Comparison of ENCODE assay signal across 8 cellular contexts in the genomic region with DNA sequence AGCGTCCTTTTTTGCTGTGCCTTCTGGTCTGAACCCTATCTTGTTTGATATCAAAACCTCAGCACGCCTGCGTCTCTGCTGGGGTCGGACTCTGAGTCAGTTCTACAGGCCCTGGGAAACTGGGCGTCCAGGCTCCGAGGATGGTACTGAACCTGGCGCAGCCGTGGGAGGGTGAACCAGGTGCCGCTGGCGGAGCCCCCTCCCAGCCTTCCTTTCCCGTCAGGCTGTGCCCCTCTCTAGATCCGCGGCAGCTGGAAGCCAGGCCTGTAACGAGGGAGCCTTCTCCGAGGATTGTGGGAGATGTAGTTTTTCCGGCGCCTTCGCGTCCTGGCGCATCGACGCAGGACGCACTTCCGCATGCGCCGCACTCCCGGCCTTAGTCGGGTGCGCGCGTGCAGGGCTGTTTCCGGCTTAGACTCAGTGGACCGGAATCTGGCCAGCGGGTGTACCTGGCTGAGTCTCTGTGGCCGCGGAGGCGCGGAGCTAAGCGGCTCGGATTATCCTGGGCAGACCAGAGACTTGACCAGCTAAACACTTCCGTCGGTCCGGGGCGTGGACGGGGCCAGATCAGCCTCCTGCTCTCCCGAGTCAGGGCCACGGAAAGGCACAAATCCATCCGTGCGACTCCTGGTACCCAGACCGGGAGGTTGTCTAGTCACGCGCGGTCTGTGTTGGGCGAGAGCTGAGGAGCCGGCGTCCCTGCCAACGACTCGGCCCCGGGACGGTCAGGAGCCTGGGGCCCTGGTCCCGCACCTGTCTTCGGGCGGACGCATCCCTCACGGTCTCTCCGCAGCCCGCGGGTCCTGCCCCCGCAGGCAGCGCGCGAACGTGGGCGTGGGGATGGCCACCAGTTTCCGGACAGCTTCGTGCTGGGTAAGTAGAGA. TPM values are rescaled to one million over a fixed set of nuclear protein-coding genes. Genes with fewer than 3 reads are reported as not detected.
DNase-seq lines count a peak whose midpoint lies in the region; ATAC-seq and TF ChIP-seq lines count a peak whose summit lies in the region.

A gene with protein sequence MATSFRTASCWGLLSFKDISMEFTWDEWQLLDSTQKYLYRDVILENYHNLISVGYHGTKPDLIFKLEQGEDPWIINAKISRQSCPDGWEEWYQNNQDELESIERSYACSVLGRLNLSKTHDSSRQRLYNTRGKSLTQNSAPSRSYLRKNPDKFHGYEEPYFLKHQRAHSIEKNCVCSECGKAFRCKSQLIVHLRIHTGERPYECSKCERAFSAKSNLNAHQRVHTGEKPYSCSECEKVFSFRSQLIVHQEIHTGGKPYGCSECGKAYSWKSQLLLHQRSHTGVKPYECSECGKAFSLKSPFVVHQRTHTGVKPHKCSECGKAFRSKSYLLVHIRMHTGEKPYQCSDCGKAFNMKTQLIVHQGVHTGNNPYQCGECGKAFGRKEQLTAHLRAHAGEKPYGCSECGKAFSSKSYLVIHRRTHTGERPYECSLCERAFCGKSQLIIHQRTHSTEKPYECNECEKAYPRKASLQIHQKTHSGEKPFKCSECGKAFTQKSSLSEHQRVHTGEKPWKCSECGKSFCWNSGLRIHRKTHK (plus strand): TSS at position 367 of the 884 bp plus-strand sequence. CDS start 474 bp downstream, at position 841.

- TF ChIP-seq CTCF in Panc1 (IDR thresholded peaks at IDR 0.05), result no peak

- H3K9ac ChIP-seq in muscle layer of colon (ENCODE audit: low read length), result peak within 1 kb of the TSS; percentile 59

- no peaks in the 10 kb centered on the region for H3K27me3 Mint-ChIP-seq in activated T-cell treated with anti-CD3 and anti-CD28 coated beads, Interleukin-2, amount 50 U/mL, for 4 hours (ENCODE audit: low read depth)

- POLR2A ChIA-PET in Panc1 (lab: Charles Lee), result interaction anchor here (0.6 kb wide), 1 partner anchor 68 kb away, joined by 3 read pairs; no protein-coding TSS in a partner anchor

- intact Hi-C loops in Panc1 (cut with micrococcal nuclease; ENCODE audit: unreplicated experiment), result no loop called here

- DNase-seq in DMS53 (lab: John Stamatoyannopoulos, UW) (peak; percentile 97), KG1 (lab: John Stamatoyannopoulos, UW) (peak; percentile 67), Panc1 (ENCODE audit: low read depth, low spot score) (peak; percentile 62)
- DNase-seq in activated T-cell treated with anti-CD3 and anti-CD28 coated beads, Interleukin-2, amount 50 U/mL, for 4 hours, result peak; percentile 81
- DNase-seq in stimulated activated CD8-positive, alpha-beta memory T cell treated with anti-CD3 and anti-CD28 coated beads, Interleukin-7, amount 100 ng/mL, for 24 hours (ENCODE audit: low read depth), result peak; percentile 71

- peaks cover 20% of the 10 kb centered on the region for H3K9me3 Mint-ChIP-seq in activated T-cell treated with anti-CD3 and anti-CD28 coated beads, Interleukin-2, amount 50 U/mL, for 4 hours

- H3K9me3 ChIP-seq in Panc1 (ENCODE audit: control insufficient read depth, insufficient read depth, low read depth, low read length), result peaks cover 29% of the 10 kb centered on the region; the same call in 1 of the 2 replicates
- H3K9me3 ChIP-seq in muscle layer of colon (ENCODE audit: low read length), result peaks cover 4% of the 10 kb centered on the region

- no peaks in the 10 kb centered on the region for H3K36me3 ChIP-seq in Panc1 (ENCODE audit: control insufficient read depth, insufficient read depth, low read length)
- H3K36me3 ChIP-seq in muscle layer of colon (ENCODE audit: insufficient read depth, low read length), result no peaks in the 10 kb centered on the region

- H3K4me1 ChIP-seq in Panc1 (ENCODE audit: control insufficient read depth, insufficient read depth, low read length) (peaks cover 6% of the 10 kb centered on the region), muscle layer of colon (ENCODE audit: insufficient read depth, low read length) (peaks cover 11% of the 10 kb centered on the region)

- BruUV-seq in Panc1 (replicated peaks; lab: Mats Ljungman, UMichigan), result no TSS peak

- H3K36me3 Mint-ChIP-seq in activated T-cell treated with anti-CD3 and anti-CD28 coated beads, Interleukin-2, amount 50 U/mL, for 4 hours (ENCODE audit: insufficient read depth), result peaks cover 30% of the 10 kb centered on the region

- peak within 1 kb of the TSS; percentile 97 for H3K4me3 ChIP-seq in Panc1 (ENCODE audit: low read depth in 2 of 2, low read length in 2 of 2)
- H3K4me3 ChIP-seq in muscle layer of colon (ENCODE audit: low read depth in 1 of 2, low read length in 2 of 2), result peak within 1 kb of the TSS; percentile 69 to 72

- peak within 1 kb of the TSS; percentile 95 for H3K27ac ChIP-seq in Panc1 (ENCODE audit: low read length)
- H3K27ac ChIP-seq in muscle layer of colon (ENCODE audit: low read depth, low read length), result peak within 1 kb of the TSS; percentile 83

- H3K4me3 Mint-ChIP-seq in activated T-cell treated with anti-CD3 and anti-CD28 coated beads, Interleukin-2, amount 50 U/mL, for 4 hours, result peak within 1 kb of the TSS; percentile 85

- H3K27me3 ChIP-seq in Panc1 (ENCODE audit: control insufficient read depth, insufficient read depth, low read length) (no peaks in the 10 kb centered on the region), muscle layer of colon (ENCODE audit: control insufficient read depth in 1 of 2, insufficient read depth in 2 of 2, low read length in 2 of 2) (no peaks in the 10 kb centered on the region)

- in situ Hi-C loops in Panc1 (cut with HindIII; ENCODE audit: low pct_unique_long_range_greater_than_20kb, low sequenced_read_pairs), result no loop called here

- ATAC-seq in GM21723 (IDR thresholded peaks at IDR 0.05; ENCODE audit: unreplicated experiment), result peak; percentile 96
- peak; percentile 99 for ATAC-seq in Panc1
- ATAC-seq in activated T-cell treated with anti-CD3 and anti-CD28 coated beads, Interleukin-2, amount 50 U/mL, for 4 hours, result peak; percentile 98
- peak; percentile 100 for ATAC-seq in esophagus mucosa

- H3K4me1 Mint-ChIP-seq in activated T-cell treated with anti-CD3 and anti-CD28 coated beads, Interleukin-2, amount 50 U/mL, for 4 hours (ENCODE audit: low read depth), result peaks cover 33% of the 10 kb centered on the region

- CTCF ChIA-PET in Panc1 (lab: Charles Lee), result no interaction called here

RNA-seq across cellular contexts. Expression of the gene that starts here (rescaled TPM):
- total RNA-seq in Panc1 (2021; ENCODE audit: unreplicated experiment) (22.1 TPM), esophagus mucosa (4.7 TPM)
- polyA plus RNA-seq in Panc1 (2012; ENCODE audit: insufficient read length), result 9.0 TPM
- total RNA-seq in activated T-cell treated with anti-CD3 and anti-CD28 coated beads, Interleukin-2, amount 50 U/mL, for 4 hours, result 10 to 100 TPM; 19.4 to 30.2 (median 24.0) TPM

Comparison
In these comparisons a context has a peak if more than half of its experiments do, and no peak if none do; other contexts are left out.
1. Peak in every context shown above with its lines: DNase-seq, ATAC-seq, H3K4me3 ChIP-seq and H3K27ac ChIP-seq.